In the genomic region with DNA sequence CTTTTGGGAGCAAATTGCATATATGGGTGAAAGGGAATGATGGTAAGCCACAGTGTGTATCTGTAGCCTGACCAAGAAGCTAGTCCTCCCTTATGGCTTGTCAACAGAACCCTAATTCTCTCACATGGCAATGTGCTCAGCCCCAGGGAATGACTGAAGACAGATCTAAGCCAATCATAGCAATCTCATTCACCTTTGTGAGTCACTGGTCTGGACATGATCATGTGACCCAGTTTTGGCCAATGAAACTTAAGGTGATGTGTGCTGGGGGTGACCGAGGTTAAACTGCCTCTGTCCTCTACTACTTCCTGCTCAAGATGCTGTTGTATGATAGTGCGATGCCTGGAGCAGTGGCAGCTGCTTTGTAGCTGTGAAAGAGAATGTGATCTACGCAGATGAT, we compare ENCODE assay signal across 28 cellular contexts.
"Had no signal": no experiment of that assay in that cellular context is flagged by ENCODE, and none has a peak within 500 bp of the region (broad histone marks: within the 10 kb centered on the region; RNA-seq: fewer than 3 reads in every experiment).

No MANE protein-coding gene starts in this region.

- H3K9me3 Mint-ChIP-seq: activated naive CD4-positive, alpha-beta T cell treated with anti-CD3 and anti-CD28 coated beads for 36 hours; memory B cell; stimulated activated effector memory CD8-positive, alpha-beta T cell treated with anti-CD3 and anti-CD28 coated beads, Interleukin-12 subunit alpha, Interleukin-12 subunit beta, amount 100 ng/mL, for 72 hours had no signal

- H3K27ac Mint-ChIP-seq: activated naive CD4-positive, alpha-beta T cell treated with anti-CD3 and anti-CD28 coated beads for 36 hours; activated naive CD8-positive, alpha-beta T cell treated with anti-CD3 and anti-CD28 coated beads for 36 hours; activated T-helper 1 cell treated with anti-CD3 and anti-CD28 coated beads, Interleukin-12 subunit alpha, Interleukin-12 subunit beta, Interleukin-2, Interleukin-4 antibody, amounts not matched to agents 30 ng/mL and 10 ng/mL and 1 ng/mL, durations not matched to agents 14 hours and 24 hours and 36 hours; immature natural killer cell; memory B cell; natural killer cell treated with Interleukin-12 subunit alpha and Interleukin-12 subunit beta and Interleukin-15 and Interleukin-18, amount 100 ng/mL, for 72 hours; stimulated activated effector memory CD8-positive, alpha-beta T cell treated with anti-CD3 and anti-CD28 coated beads, Interleukin-12 subunit alpha, Interleukin-12 subunit beta, amount 100 ng/mL, for 72 hours; stimulated activated naive CD8-positive, alpha-beta T cell treated with anti-CD3 and anti-CD28 coated beads, Interleukin-15, Interleukin-2, amounts not matched to agents 100 ng/mL and 50 ng/mL, for 24 hours; T-cell had no signal

- H3K4me1 ChIP-seq: body of pancreas, gastroesophageal sphincter, right lobe of liver, upper lobe of left lung, vagina had no signal

- H3K27ac ChIP-seq: body of pancreas, coronary artery, gastroesophageal sphincter, right lobe of liver, upper lobe of left lung, vagina, VCaP had no signal

- DNase-seq: activated CD4-positive, alpha-beta T cell treated with anti-CD3 and anti-CD28 coated beads for 4 hours; activated CD4-positive, alpha-beta T cell treated with anti-CD3 and anti-CD28 coated beads, Interleukin-2, amount 50 U/mL, for 4 hours; activated effector memory CD4-positive, alpha-beta T cell treated with anti-CD3 and anti-CD28 coated beads, Interleukin-2, amount 50 U/mL, for 16 hours; activated naive CD4-positive, alpha-beta T cell treated with anti-CD3 and anti-CD28 coated beads for 36 hours; activated naive CD8-positive, alpha-beta T cell treated with anti-CD3 and anti-CD28 coated beads for 36 hours; activated T-cell treated with anti-CD3 and anti-CD28 coated beads, Interleukin-2, amount 50 U/mL, for 1 hour; adrenal gland; aorta; body of pancreas; dorsolateral prefrontal cortex; effector memory CD4-positive, alpha-beta T cell; hippocampal formation; immature natural killer cell; posterior cingulate gyrus; right lobe of liver; stimulated activated CD4-positive, alpha-beta T cell treated with anti-CD3 and anti-CD28 coated beads, Interleukin-4, amount 100 ng/mL, for 24 hours; T-cell; upper lobe of left lung had no signal

- H3K36me3 ChIP-seq: adrenal gland, gastroesophageal sphincter, right lobe of liver, upper lobe of left lung, vagina had no signal

- H3K4me3 Mint-ChIP-seq: activated naive CD4-positive, alpha-beta T cell treated with anti-CD3 and anti-CD28 coated beads for 36 hours; activated naive CD8-positive, alpha-beta T cell treated with anti-CD3 and anti-CD28 coated beads for 36 hours; activated T-helper 1 cell treated with anti-CD3 and anti-CD28 coated beads, Interleukin-12 subunit alpha, Interleukin-12 subunit beta, Interleukin-2, Interleukin-4 antibody, amounts not matched to agents 30 ng/mL and 10 ng/mL and 1 ng/mL, durations not matched to agents 14 hours and 24 hours and 36 hours; immature natural killer cell; memory B cell; natural killer cell treated with Interleukin-12 subunit alpha and Interleukin-12 subunit beta and Interleukin-15 and Interleukin-18, amount 100 ng/mL, for 72 hours; stimulated activated effector memory CD8-positive, alpha-beta T cell treated with anti-CD3 and anti-CD28 coated beads, Interleukin-12 subunit alpha, Interleukin-12 subunit beta, amount 100 ng/mL, for 72 hours; stimulated activated naive CD8-positive, alpha-beta T cell treated with anti-CD3 and anti-CD28 coated beads, Interleukin-15, Interleukin-2, amounts not matched to agents 100 ng/mL and 50 ng/mL, for 24 hours; T-cell had no signal

- H3K4me1 Mint-ChIP-seq: activated naive CD8-positive, alpha-beta T cell treated with anti-CD3 and anti-CD28 coated beads for 36 hours; immature natural killer cell; memory B cell; stimulated activated effector memory CD8-positive, alpha-beta T cell treated with anti-CD3 and anti-CD28 coated beads, Interleukin-12 subunit alpha, Interleukin-12 subunit beta, amount 100 ng/mL, for 72 hours; T-cell had no signal

- H3K36me3 Mint-ChIP-seq: activated naive CD8-positive, alpha-beta T cell treated with anti-CD3 and anti-CD28 coated beads for 36 hours; immature natural killer cell; natural killer cell treated with Interleukin-12 subunit alpha and Interleukin-12 subunit beta and Interleukin-15 and Interleukin-18, amount 100 ng/mL, for 72 hours; stimulated activated effector memory CD8-positive, alpha-beta T cell treated with anti-CD3 and anti-CD28 coated beads, Interleukin-12 subunit alpha, Interleukin-12 subunit beta, amount 100 ng/mL, for 72 hours; T-cell had no signal

- H3K4me3 ChIP-seq: adrenal gland, body of pancreas, coronary artery, dorsolateral prefrontal cortex, gastroesophageal sphincter, right lobe of liver, skin epidermis, upper lobe of left lung, vagina had no signal

- ATAC-seq: body of pancreas; gastroesophageal sphincter; natural killer cell treated with Interleukin-12 subunit alpha and Interleukin-12 subunit beta and Interleukin-15 and Interleukin-18, amount 100 ng/mL, for 72 hours; right lobe of liver; stimulated activated effector memory CD8-positive, alpha-beta T cell treated with anti-CD3 and anti-CD28 coated beads, Interleukin-12 subunit alpha, Interleukin-12 subunit beta, amount 100 ng/mL, for 72 hours; T-cell had no signal

- H3K9me3 ChIP-seq: adrenal gland, body of pancreas, gastroesophageal sphincter, right lobe of liver, upper lobe of left lung, vagina had no signal

- H3K27me3 ChIP-seq: adrenal gland, body of pancreas, dorsolateral prefrontal cortex, right lobe of liver, upper lobe of left lung, vagina had no signal
